10 cellular contexts compared by ENCODE assay signal in the genomic region with DNA sequence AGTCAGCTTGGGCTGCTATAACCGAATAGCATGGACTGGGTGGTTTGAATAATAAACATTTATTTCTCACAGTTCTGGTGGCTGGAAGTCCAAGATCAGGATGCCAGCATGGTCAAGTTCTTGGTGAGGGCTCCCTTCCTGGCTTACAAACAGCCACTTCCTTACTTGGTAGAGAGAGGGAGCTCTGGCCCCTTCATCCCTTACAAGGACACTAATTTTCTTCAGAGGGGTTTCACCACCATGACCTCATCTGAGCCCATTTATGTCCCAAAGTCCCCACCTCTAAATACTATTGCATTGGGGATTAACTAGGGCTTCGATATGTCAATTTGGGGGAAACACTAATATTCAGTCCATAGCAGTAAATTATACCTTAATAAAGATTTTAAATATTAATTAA.
DNase-seq lines count a peak whose midpoint lies in the region; ATAC-seq, FAIRE-seq and TF ChIP-seq lines count a peak whose summit lies in the region.
"Had no signal": no experiment of that assay in that cellular context is flagged by ENCODE, and none has a peak within 500 bp of the region (broad histone marks: within the 10 kb centered on the region; RNA-seq: fewer than 3 reads in every experiment).

No MANE protein-coding gene starts in this region.

- H3K9ac ChIP-seq in HepG2 (ENCODE audit: insufficient read depth, low read depth, low read length) (no peak overlapping the region), GM12878 (ENCODE audit: control insufficient read depth, insufficient read depth, low read length) (no peak overlapping the region)

- RAD21 ChIA-PET in GM12878 (lab: Charles Lee; ENCODE audit: unreplicated experiment), result interaction anchor here (1.1 to 1.8 kb wide), 8 partner anchors 48 to 801 kb away, joined by 3 to 7 read pairs (median 4); no protein-coding TSS in a partner anchor

- POLR2A ChIA-PET in HepG2 (lab: Yijun Ruan, JAX), result no interaction called here
- POLR2A ChIA-PET in GM12878 (lab: Charles Lee), result interaction anchor here (0.7 kb wide), 1 partner anchor 110 kb away, joined by 3 read pairs; no protein-coding TSS in a partner anchor

- H3K27ac Mint-ChIP-seq in type B pancreatic cell, result no peak overlapping the region
- no peak overlapping the region for H3K27ac Mint-ChIP-seq in effector memory CD8-positive, alpha-beta T cell
- H3K27ac Mint-ChIP-seq: activated naive CD4-positive, alpha-beta T cell treated with anti-CD3 and anti-CD28 coated beads, Interleukin-2, amount 10 ng/mL, durations not matched to agents 7 days and 5 days had no signal

- in situ Hi-C loops in HepG2 (cut with HindIII; ENCODE audit: extremely low pct_ligation_motif_present, low pct_unique_long_range_greater_than_20kb), result no loop called here
- in situ Hi-C loops in GM12878 (cut with MboI), result no loop called here

- no peaks in the 10 kb centered on the region for H4K20me1 ChIP-seq in HepG2 (ENCODE audit: insufficient read depth, low read length)
- H4K20me1 ChIP-seq in GM12878 (ENCODE audit: control insufficient read depth, insufficient read depth), result no peaks in the 10 kb centered on the region

- H3K79me2 ChIP-seq in HepG2 (ENCODE audit: insufficient read depth, low read length), result no peaks in the 10 kb centered on the region
- no peaks in the 10 kb centered on the region for H3K79me2 ChIP-seq in GM12878 (ENCODE audit: control insufficient read depth, insufficient read depth, low read length)

- ATAC-seq in HepG2 (no peak), right lobe of liver (no peak), HG02981 (IDR thresholded peaks at IDR 0.05; ENCODE audit: unreplicated experiment) (peak; percentile 61), GM12878 (peak; percentile 93)
- no peak for ATAC-seq in effector memory CD8-positive, alpha-beta T cell (replicated peaks)

- peaks cover 28% of the 10 kb centered on the region for H3K4me1 Mint-ChIP-seq in type B pancreatic cell (ENCODE audit: unreplicated experiment)
- peaks cover 0 to 2% of the 10 kb centered on the region in 2 donors for H3K4me1 Mint-ChIP-seq in effector memory CD8-positive, alpha-beta T cell (ENCODE audit: low read depth in 2 of 2)

- BruUV-seq in HepG2 (replicated peaks; lab: Mats Ljungman, UMichigan) (no TSS peak), GM12878 (replicated peaks; lab: Mats Ljungman, UMichigan) (no TSS peak)

- TF ChIP-seq EP300 in HepG2 (IDR thresholded peaks at IDR 0.05; ENCODE audit: low read depth in 2 of 2, low read length in 2 of 2), result no peak
- no peak for TF ChIP-seq EP300 in HepG2 (CRISPR knock-in tag; IDR thresholded peaks at IDR 0.05; ENCODE audit: borderline replicate concordance)
- no peak for TF ChIP-seq EP300 in GM12878 (IDR thresholded peaks at IDR 0.05; ENCODE audit: borderline replicate concordance in 1 of 2, control insufficient read depth in 1 of 2, low read depth in 2 of 2, low read length in 2 of 2)

- TF ChIP-seq CTCF in HepG2 (CRISPR knock-in tag; IDR thresholded peaks at IDR 0.05), result peak; percentile 14; the same call in 1 of the 2 replicates
- TF ChIP-seq CTCF in right lobe of liver (IDR thresholded peaks at IDR 0.05), result peak in 1 of 4 donors; percentile 5
- TF ChIP-seq CTCF in GM12878 (IDR thresholded peaks at IDR 0.05 in 2 of 3, conservative IDR thresholded peaks at IDR 0.05 in 1 of 3; ENCODE audit: control insufficient read depth in 2 of 3, extremely low read depth in 1 of 3, insufficient read depth in 1 of 3, low read depth in 3 of 3, low read length in 3 of 3), result peak; percentile 49 to 70 (median 69)
- peak; percentile 49 for TF ChIP-seq CTCF in type B pancreatic cell (conservative IDR thresholded peaks at IDR 0.05)

- no peaks in the 10 kb centered on the region for H3K9me3 Mint-ChIP-seq in type B pancreatic cell
- H3K9me3 Mint-ChIP-seq in effector memory CD8-positive, alpha-beta T cell, result no peaks in the 10 kb centered on the region
- H3K9me3 Mint-ChIP-seq: activated naive CD4-positive, alpha-beta T cell treated with anti-CD3 and anti-CD28 coated beads, Interleukin-2, amount 10 ng/mL, durations not matched to agents 7 days and 5 days had no signal

- H3K27me3 ChIP-seq in HepG2 (ENCODE audit: control insufficient read depth in 1 of 2, insufficient read depth in 2 of 2, low read length in 2 of 2) (peaks cover 0 to 3% of the 10 kb centered on the region in 2 experiments; a peak in 1 of 5 replicates), right lobe of liver (no peaks in the 10 kb centered on the region), GM12878 (replicated peaks in 1 of 2; ENCODE audit: control insufficient read depth in 2 of 2, insufficient read depth in 2 of 2, low read length in 1 of 2) (no peaks in the 10 kb centered on the region)

- H3K4me1 ChIP-seq in HepG2 (ENCODE audit: insufficient read depth, low read length) (peaks cover 9% of the 10 kb centered on the region; the same call in 1 of the 2 replicates), right lobe of liver (no peaks in the 10 kb centered on the region), GM12878 (ENCODE audit: control insufficient read depth, insufficient read depth, low read length) (no peaks in the 10 kb centered on the region)

- H3K27ac ChIP-seq in HepG2 (ENCODE audit: extremely low read length, insufficient read depth, low read length) (no peak overlapping the region), right lobe of liver (no peak overlapping the region), GM12878 (ENCODE audit: control insufficient read depth, insufficient read depth) (no peak overlapping the region)

- H3K36me3 ChIP-seq in HepG2 (replicated peaks in 1 of 2; ENCODE audit: control insufficient read depth in 1 of 2, insufficient read depth in 2 of 2, low read length in 2 of 2) (no peaks in the 10 kb centered on the region), right lobe of liver (no peaks in the 10 kb centered on the region), GM12878 (ENCODE audit: control insufficient read depth in 2 of 2, insufficient read depth in 2 of 2, low read length in 1 of 2) (peaks cover 0 to 3% of the 10 kb centered on the region in 2 experiments; a peak in 2 of 4 replicates)

- DNase-seq in HepG2 (ENCODE audit: low spot score) (no peak), right lobe of liver (no peak), GM12878 (ENCODE audit: low read depth, low spot score) (peak; percentile 26), type B pancreatic cell (ENCODE audit: extremely low spot score, unreplicated experiment) (no peak), NCI-H1105 (lab: John Stamatoyannopoulos, UW) (no peak)
- DNase-seq in activated effector memory CD4-positive, alpha-beta T cell treated with anti-CD3 and anti-CD28 coated beads, Interleukin-2, amount 50 U/mL, for 16 hours, result no peak
- DNase-seq in effector memory CD8-positive, alpha-beta T cell, result no peak
- DNase-seq: activated naive CD4-positive, alpha-beta T cell treated with anti-CD3 and anti-CD28 coated beads, Interleukin-2, amount 10 ng/mL, durations not matched to agents 7 days and 5 days; SHP77 treated with DMSO at 0.1 percent for 48 hours had no signal

- WGBS in HepG2 (ENCODE audit: low lambda C conversion rate), result 2% methylated on average over 2 of the region's 2 CpGs
- 71% methylated on average over 2 of the region's 2 CpGs for WGBS in right lobe of liver (ENCODE audit: insufficient coverage, low coverage, low lambda C conversion rate, missing lambda C conversion rate)
- WGBS in GM12878 (ENCODE audit: insufficient coverage, insufficient replicate concordance, low lambda C conversion rate, missing lambda C conversion rate), result 59% methylated on average over 2 of the region's 2 CpGs

- H3K4me3 Mint-ChIP-seq in type B pancreatic cell, result no peak overlapping the region
- H3K4me3 Mint-ChIP-seq in effector memory CD8-positive, alpha-beta T cell, result no peak overlapping the region
- H3K4me3 Mint-ChIP-seq: activated naive CD4-positive, alpha-beta T cell treated with anti-CD3 and anti-CD28 coated beads, Interleukin-2, amount 10 ng/mL, durations not matched to agents 7 days and 5 days had no signal

- H3K9me3 ChIP-seq in HepG2 (ENCODE audit: low read length), result no peaks in the 10 kb centered on the region
- H3K9me3 ChIP-seq in right lobe of liver, result no peaks in the 10 kb centered on the region
- H3K9me3 ChIP-seq in GM12878 (replicated peaks; ENCODE audit: control insufficient read depth, insufficient read depth, low read length), result no peaks in the 10 kb centered on the region; the same call in 2 of the 3 replicates

- no peaks in the 10 kb centered on the region for H3K27me3 Mint-ChIP-seq in type B pancreatic cell
- peaks cover 0 to 7% of the 10 kb centered on the region in 2 donors for H3K27me3 Mint-ChIP-seq in effector memory CD8-positive, alpha-beta T cell

- no peak overlapping the region for H3K4me3 ChIP-seq in HepG2 (replicated peaks in 1 of 3; ENCODE audit: insufficient read depth in 1 of 3, low read depth in 2 of 3, low read length in 3 of 3)
- H3K4me3 ChIP-seq in right lobe of liver, result no peak overlapping the region
- no peak overlapping the region for H3K4me3 ChIP-seq in GM12878

- no peaks in the 10 kb centered on the region for H3K36me3 Mint-ChIP-seq in type B pancreatic cell
- no peaks in the 10 kb centered on the region for H3K36me3 Mint-ChIP-seq in effector memory CD8-positive, alpha-beta T cell (ENCODE audit: insufficient read depth)
- H3K36me3 Mint-ChIP-seq: activated naive CD4-positive, alpha-beta T cell treated with anti-CD3 and anti-CD28 coated beads, Interleukin-2, amount 10 ng/mL, durations not matched to agents 7 days and 5 days had no signal

- no peak for TF ChIP-seq RAD21 in HepG2 (CRISPR knock-in tag; IDR thresholded peaks at IDR 0.05)
- peak; percentile 90 for TF ChIP-seq RAD21 in GM12878 (IDR thresholded peaks at IDR 0.05; ENCODE audit: insufficient read depth, low read depth, low read length)

- SMC1A ChIA-PET in GM12878 (lab: Charles Lee; ENCODE audit: uncharacterized antibody, unreplicated experiment), result interaction anchor here (0.8 to 2.1 kb wide), 16 partner anchors 13 to 801 kb away, joined by 3 to 9 read pairs (median 3); no protein-coding TSS in a partner anchor

- FAIRE-seq in HepG2 (lab: Jason Lieb, UNC) (no peak), GM12878 (lab: Jason Lieb, UNC) (no peak)

- H2AFZ ChIP-seq in HepG2 (ENCODE audit: low read length) (no peak overlapping the region), GM12878 (ENCODE audit: control insufficient read depth, low read depth, low read length) (no peak overlapping the region)

- CTCF ChIA-PET in HepG2 (lab: Yijun Ruan, JAX; ENCODE audit: low intra/inter-chr PET ratio, low total read pairs) (no interaction called here), GM12878 (lab: Yijun Ruan, JAX) (interaction anchor here (0.6 to 2.1 kb wide), 17 partner anchors 12 to 801 kb away, joined by 3 to 9 read pairs (median 3); no protein-coding TSS in a partner anchor)

- intact Hi-C loops in HepG2 (cut with micrococcal nuclease; ENCODE audit: unreplicated experiment), result no loop called here
- intact Hi-C loops in right lobe of liver (cut with DNase I), result no loop called here
- intact Hi-C loops in GM12878 (cut with micrococcal nuclease; ENCODE audit: unreplicated experiment), result loop anchor here (1.0 to 10.0 kb wide), 3 partner anchors 121 to 445 kb away; no protein-coding TSS in a partner anchor

- no peak overlapping the region for H3K4me2 ChIP-seq in HepG2 (ENCODE audit: low read depth, low read length)
- no peak overlapping the region for H3K4me2 ChIP-seq in GM12878 (ENCODE audit: control insufficient read depth, insufficient read depth)

- TF ChIP-seq POLR2A in HepG2 (IDR thresholded peaks at IDR 0.05; ENCODE audit: insufficient read depth in 1 of 2, low read depth in 2 of 2, low read length in 2 of 2) (no peak), right lobe of liver (IDR thresholded peaks at IDR 0.05) (no peak), GM12878 (IDR thresholded peaks at IDR 0.05; ENCODE audit: low read depth, low read length) (no peak)

Comparison
In these comparisons a context has a peak if more than half of its experiments do, and no peak if none do; other contexts are left out.
1. ATAC-seq: peak in HG02981 (single experiment) and GM12878 (single experiment); none in HepG2 (single experiment), right lobe of liver (0 of 4) and effector memory CD8-positive, alpha-beta T cell (single experiment).
2. Of the 75 proteins assayed by ChIP-seq in both HepG2 and GM12878: peak only in HepG2: none; only in GM12878: ATF2, ATF7, JUNB, RAD21, SMC3 and YY1; in both: CTCF; in neither: 68.